8 cellular contexts compared by ENCODE assay signal in the genomic region with DNA sequence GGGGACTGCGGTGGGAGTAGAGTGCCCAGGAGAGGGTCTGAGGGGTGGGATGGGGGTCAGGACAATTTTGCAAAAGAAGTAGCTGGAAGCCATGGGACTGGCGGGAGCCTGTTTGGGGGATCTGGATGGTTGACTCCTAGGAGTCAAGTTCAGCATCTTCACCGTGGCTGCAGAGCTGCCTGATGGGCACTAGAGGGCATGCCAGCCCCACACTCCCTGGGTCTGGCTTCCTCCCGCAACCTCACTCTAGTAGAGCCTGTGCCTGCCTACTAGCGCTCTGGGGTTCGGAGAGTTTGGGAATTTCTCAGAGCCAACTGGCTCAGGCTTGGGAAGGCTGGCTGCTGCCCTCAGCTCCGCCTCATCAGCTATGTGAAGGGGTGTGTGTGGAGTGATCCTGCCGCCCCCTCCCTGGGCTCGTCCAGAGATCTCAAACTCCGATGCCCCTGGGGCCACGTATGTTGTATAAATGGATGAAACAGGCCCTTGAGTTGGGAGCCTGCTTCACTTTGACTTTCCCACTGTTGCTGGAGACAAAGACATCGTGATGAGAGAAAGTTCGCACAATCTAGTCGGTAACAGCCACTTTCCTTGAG. TPM values are rescaled to one million over a fixed set of nuclear protein-coding genes. Genes with fewer than 3 reads are reported as not detected.
DNase-seq lines count a peak whose midpoint lies in the region; ATAC-seq, FAIRE-seq and TF ChIP-seq lines count a peak whose summit lies in the region.

No MANE protein-coding gene starts in this region.

- no TSS peak for BruUV-seq in mammary epithelial cell (replicated peaks; lab: Mats Ljungman, UMichigan)

- POLR2A ChIA-PET in HEK293 (lab: Yijun Ruan, JAX) = no interaction called here

- H3K9me1 ChIP-seq in keratinocyte (ENCODE audit: control insufficient read depth, extremely low read depth, insufficient read depth, low read length) = no peaks in the 10 kb centered on the region

- H2AFZ ChIP-seq in mammary epithelial cell (ENCODE audit: low read depth, low read length) (no peak overlapping the region), keratinocyte (ENCODE audit: control insufficient read depth, low read length) (no peak overlapping the region)

- CTCF ChIA-PET in HEK293 (lab: Yijun Ruan, JAX) = interaction anchor here (0.6 to 3.7 kb wide), 30 partner anchors 9 to 1907 kb away, joined by 3 to 26 read pairs (median 3); a partner anchor contains a TSS
- CTCF ChIA-PET in mammary epithelial cell (lab: Charles Lee; ENCODE audit: low non-redundant PET) = no interaction called here

- intact Hi-C loops in mammary epithelial cell (cut with micrococcal nuclease) = loop anchor here (1.0 to 10.0 kb wide), 2 partner anchors 454 to 647 kb away; a partner anchor contains a TSS

- 61% methylated on average over 10 of the region's 14 CpGs for WGBS in mammary epithelial cell (ENCODE audit: low coverage, missing lambda C conversion rate)

- H3K4me2 ChIP-seq in DOHH2 (ENCODE audit: low read length) (no peak overlapping the region), mammary epithelial cell (ENCODE audit: insufficient read depth, low read depth, low read length) (no peak overlapping the region), keratinocyte (ENCODE audit: control insufficient read depth, extremely low read depth, insufficient read depth, low read depth, low read length) (no peak overlapping the region)

- no peak for ATAC-seq in GM19328 (IDR thresholded peaks at IDR 0.05; ENCODE audit: unreplicated experiment)

- H4K20me1 ChIP-seq in DOHH2 (ENCODE audit: control insufficient read depth, insufficient read depth, low read depth, low read length) = peaks cover 3% of the 10 kb centered on the region; the same call in 1 of the 2 replicates
- no peaks in the 10 kb centered on the region for H4K20me1 ChIP-seq in mammary epithelial cell (ENCODE audit: insufficient read depth, low read length)
- H4K20me1 ChIP-seq in keratinocyte (ENCODE audit: control insufficient read depth, extremely low read depth, insufficient read depth, low read length) = peaks cover 7% of the 10 kb centered on the region

- no peaks in the 10 kb centered on the region for H3K9me2 ChIP-seq in DOHH2 (replicated peaks; ENCODE audit: control insufficient read depth, low read length)

- dilution Hi-C loops in mammary epithelial cell (cut with HindIII; ENCODE audit: low sequenced_read_pairs) (no loop called here), keratinocyte (cut with MboI; ENCODE audit: extremely low pct_ligation_motif_present, low sequenced_read_pairs) (no loop called here)

- no peak overlapping the region for H3K9ac ChIP-seq in mammary epithelial cell (ENCODE audit: insufficient read depth, low read length)
- H3K9ac ChIP-seq in keratinocyte (ENCODE audit: control insufficient read depth, extremely low read depth, insufficient read depth, low read length) = no peak overlapping the region

- in situ Hi-C loops in mammary epithelial cell (cut with MboI; ENCODE audit: low sequenced_read_pairs in 2 of 2) = loop anchor here (10.0 to 25.0 kb wide), 3 partner anchors 254 to 604 kb away; no protein-coding TSS in a partner anchor

- H3K79me2 ChIP-seq in DOHH2 (ENCODE audit: control insufficient read depth, low read length) (no peaks in the 10 kb centered on the region), mammary epithelial cell (ENCODE audit: insufficient read depth, low read length) (no peaks in the 10 kb centered on the region), keratinocyte (ENCODE audit: control insufficient read depth, insufficient read depth, low read length) (no peaks in the 10 kb centered on the region)

- peak; percentile 93 for FAIRE-seq in keratinocyte (lab: Jason Lieb, UNC)

- H3K4me3 ChIP-seq in DOHH2 (ENCODE audit: low read length) (no peak overlapping the region), HEK293 (ENCODE audit: low read depth, low read length) (no peak overlapping the region), WI38 (ENCODE audit: low read depth, low read length) (no peak overlapping the region), mammary epithelial cell (replicated peaks in 1 of 3; ENCODE audit: insufficient read depth in 1 of 3, low read depth in 2 of 3, low read length in 3 of 3) (no peak overlapping the region), keratinocyte (ENCODE audit: control insufficient read depth in 2 of 3, extremely low read depth in 1 of 3, insufficient read depth in 2 of 3, low read depth in 1 of 3, low read length in 3 of 3) (no peak overlapping the region)

- peaks cover 3% of the 10 kb centered on the region; the same call in 1 of the 2 replicates for H3K27me3 ChIP-seq in DOHH2 (ENCODE audit: control insufficient read depth, low read length)
- no peaks in the 10 kb centered on the region for H3K27me3 ChIP-seq in mammary epithelial cell (ENCODE audit: insufficient read depth, low read length)
- H3K27me3 ChIP-seq in keratinocyte (ENCODE audit: control insufficient read depth, extremely low read depth, insufficient read depth, low read length) = no peaks in the 10 kb centered on the region

- peaks cover 7% of the 10 kb centered on the region for H3K4me1 ChIP-seq in DOHH2 (ENCODE audit: control insufficient read depth, low read length)
- H3K4me1 ChIP-seq in HEK293 (ENCODE audit: control insufficient read depth, insufficient read depth, low read length) = no peaks in the 10 kb centered on the region
- peaks cover 11% of the 10 kb centered on the region for H3K4me1 ChIP-seq in mammary epithelial cell (ENCODE audit: insufficient read depth, low read length)
- peaks cover 8% of the 10 kb centered on the region for H3K4me1 ChIP-seq in keratinocyte (ENCODE audit: control insufficient read depth, extremely low read depth, insufficient read depth, low read length)

- TF ChIP-seq CTCF in DOHH2 (IDR thresholded peaks at IDR 0.05; ENCODE audit: low read depth, low read length, poor library complexity, severe bottlenecking) (peak; percentile 88), HEK293 (tag by site-specific recombination; IDR thresholded peaks at IDR 0.05) (peak; percentile 87), WI38 (IDR thresholded peaks at IDR 0.05; ENCODE audit: low read depth, low read length) (peak; percentile 90), mammary epithelial cell (conservative IDR thresholded peaks at IDR 0.05 in 1 of 2, IDR thresholded peaks at IDR 0.05 in 1 of 2; ENCODE audit: extremely low read depth in 1 of 2, insufficient read depth in 1 of 2, low read depth in 1 of 2, low read length in 2 of 2) (peak; percentile 81 to 94), keratinocyte (optimal IDR thresholded peaks at IDR 0.05 in 1 of 3, IDR thresholded peaks at IDR 0.05 in 1 of 3, conservative IDR thresholded peaks at IDR 0.05 in 1 of 3; ENCODE audit: extremely low read depth in 1 of 3, insufficient read depth in 2 of 3, low read length in 3 of 3) (peak in 2 of 3 experiments; percentile 90 to 97)

- no peak overlapping the region for H3K27ac ChIP-seq in DOHH2 (ENCODE audit: low read depth, low read length)
- no peak overlapping the region for H3K27ac ChIP-seq in HEK293 (ENCODE audit: extremely low read depth, low read depth, low read length)
- no peak overlapping the region for H3K27ac ChIP-seq in mammary epithelial cell (ENCODE audit: insufficient read depth, low read depth, low read length)
- H3K27ac ChIP-seq in keratinocyte (ENCODE audit: control insufficient read depth, insufficient read depth, low read length) = no peak overlapping the region

- no peaks in the 10 kb centered on the region for H3F3A ChIP-seq in DOHH2 (ENCODE audit: control insufficient read depth, insufficient read depth)

- peak; percentile 20 to 30 for DNase-seq in NCI-H1930 (lab: John Stamatoyannopoulos, UW)
- peak; percentile 43 for DNase-seq in mammary epithelial cell
- DNase-seq in keratinocyte (ENCODE audit: low read depth, low spot score) = no peak
- peak; percentile 75 to 77 for DNase-seq in stimulated activated CD4-positive, alpha-beta T cell treated with anti-CD3 and anti-CD28 coated beads, Interleukin-2, amount 100 ng/mL, for 24 hours

- H3K36me3 ChIP-seq in DOHH2 (ENCODE audit: control insufficient read depth, low read length) = no peaks in the 10 kb centered on the region
- H3K36me3 ChIP-seq in HEK293 (ENCODE audit: control insufficient read depth in 2 of 2, insufficient read depth in 1 of 2, low read length in 2 of 2) = peaks cover 4 to 13% of the 10 kb centered on the region in 2 experiments; a peak in 2 of 3 replicates
- H3K36me3 ChIP-seq in mammary epithelial cell (ENCODE audit: insufficient read depth, low read length) = no peaks in the 10 kb centered on the region
- peaks cover 0 to 12% of the 10 kb centered on the region in 2 experiments for H3K36me3 ChIP-seq in keratinocyte (ENCODE audit: control insufficient read depth in 2 of 2, extremely low read depth in 1 of 2, insufficient read depth in 2 of 2, low read length in 2 of 2)

- no peaks in the 10 kb centered on the region for H3K9me3 ChIP-seq in DOHH2 (ENCODE audit: control insufficient read depth, insufficient read depth, low read length)
- H3K9me3 ChIP-seq in HEK293 (ENCODE audit: control insufficient read depth, insufficient read depth, low read depth, low read length) = no peaks in the 10 kb centered on the region
- H3K9me3 ChIP-seq in mammary epithelial cell (replicated peaks; ENCODE audit: insufficient read depth, low read length) = no peaks in the 10 kb centered on the region
- no peaks in the 10 kb centered on the region for H3K9me3 ChIP-seq in keratinocyte (ENCODE audit: control insufficient read depth, low read depth, low read length)

RNA-seq across cellular contexts. Expression of a gene that starts 10.8 kb away (rescaled TPM):
- 10 to 100 TPM; 47.4 to 48.8 TPM for total RNA-seq in mammary epithelial cell
- polyA plus RNA-seq in mammary epithelial cell (39.2 TPM), keratinocyte (53.1 to 72.7 TPM (median 57.2 TPM) in 3 replicates)
- polyA minus RNA-seq in mammary epithelial cell (36.0 TPM), keratinocyte (53.3 to 88.0 TPM (median 60.3 TPM) in 3 replicates)
- 3.8 TPM for polyA plus RNA-seq in keratinocyte (2011; ENCODE audit: low read depth)
- 33.1 and 58.3 TPM in 2 replicates for polyA plus RNA-seq in keratinocyte (2011; cell fraction: cytosol; rRNA removed)
- 59.8 and 61.6 TPM in 2 replicates for polyA plus RNA-seq in keratinocyte (2011; cell fraction: nucleus; rRNA removed)
- polyA plus RNA-seq in keratinocyte (2012; ENCODE audit: low replicate concordance) = 23.9 and 59.0 TPM in 2 replicates
- 96.5 TPM for polyA minus RNA-seq in keratinocyte (2011; cell fraction: cytosol; rRNA and poly(A)+ RNA removed)
- 34.6 and 35.3 TPM in 2 replicates for polyA minus RNA-seq in keratinocyte (2011; cell fraction: nucleus; rRNA and poly(A)+ RNA removed)

RNA-seq across cellular contexts. Expression of a gene that starts 27.6 kb away (rescaled TPM):
- not detected for total RNA-seq in mammary epithelial cell
- polyA plus RNA-seq in mammary epithelial cell (not detected), keratinocyte (not detected in 3 replicates)
- polyA minus RNA-seq in mammary epithelial cell (not detected), keratinocyte (not detected in 3 replicates)
- not detected for polyA plus RNA-seq in keratinocyte (2011; ENCODE audit: low read depth)
- not detected in 2 replicates for polyA plus RNA-seq in keratinocyte (2011; cell fraction: cytosol; rRNA removed)
- polyA plus RNA-seq in keratinocyte (2011; cell fraction: nucleus; rRNA removed) = not detected in 2 replicates
- polyA plus RNA-seq in keratinocyte (2012; ENCODE audit: low replicate concordance) = not detected in 2 replicates
- not detected for polyA minus RNA-seq in keratinocyte (2011; cell fraction: cytosol; rRNA and poly(A)+ RNA removed)
- polyA minus RNA-seq in keratinocyte (2011; cell fraction: nucleus; rRNA and poly(A)+ RNA removed) = not detected in 2 replicates

RNA-seq across cellular contexts. Expression of a gene that starts 27.8 kb away (rescaled TPM):
- 1 to 10 TPM in 1 of 2 donors, not detected in 1; 1.2 TPM for total RNA-seq in mammary epithelial cell
- 0.42 TPM for polyA plus RNA-seq in mammary epithelial cell
- polyA minus RNA-seq in mammary epithelial cell = not detected
- 0.21 to 1.00 TPM (median 0.69 TPM) in 3 replicates for polyA plus RNA-seq in keratinocyte
- polyA plus RNA-seq in keratinocyte (2011; ENCODE audit: low read depth) = not detected
- 0.26 and 0.47 TPM in 2 replicates for polyA plus RNA-seq in keratinocyte (2011; cell fraction: cytosol; rRNA removed)
- 0.31 and 0.50 TPM in 2 replicates for polyA plus RNA-seq in keratinocyte (2011; cell fraction: nucleus; rRNA removed)
- polyA plus RNA-seq in keratinocyte (2012; ENCODE audit: low replicate concordance) = 1.9 TPM in 1 of 2 replicates, not detected in the other
- 0.33 TPM in 1 of 3 replicates, not detected in the others for polyA minus RNA-seq in keratinocyte
- not detected for polyA minus RNA-seq in keratinocyte (2011; cell fraction: cytosol; rRNA and poly(A)+ RNA removed)
- polyA minus RNA-seq in keratinocyte (2011; cell fraction: nucleus; rRNA and poly(A)+ RNA removed) = not detected in 2 replicates

RNA-seq across cellular contexts. Expression of a gene that starts 48.1 kb away (rescaled TPM):
- total RNA-seq in mammary epithelial cell = 1 to 10 TPM; 4.7 to 8.7 TPM
- polyA plus RNA-seq in mammary epithelial cell (3.7 TPM), keratinocyte (4.0 to 4.6 TPM (median 4.4 TPM) in 3 replicates)
- polyA minus RNA-seq in mammary epithelial cell (7.2 TPM), keratinocyte (4.9 to 5.7 TPM (median 5.5 TPM) in 3 replicates)
- polyA plus RNA-seq in keratinocyte (2011; ENCODE audit: low read depth) = 2.4 TPM
- 3.5 and 5.5 TPM in 2 replicates for polyA plus RNA-seq in keratinocyte (2011; cell fraction: cytosol; rRNA removed)
- 5.2 and 8.0 TPM in 2 replicates for polyA plus RNA-seq in keratinocyte (2011; cell fraction: nucleus; rRNA removed)
- 3.8 and 7.6 TPM in 2 replicates for polyA plus RNA-seq in keratinocyte (2012; ENCODE audit: low replicate concordance)
- 9.0 TPM for polyA minus RNA-seq in keratinocyte (2011; cell fraction: cytosol; rRNA and poly(A)+ RNA removed)
- 6.6 and 8.4 TPM in 2 replicates for polyA minus RNA-seq in keratinocyte (2011; cell fraction: nucleus; rRNA and poly(A)+ RNA removed)
